ENCODE assay signal across 26 cellular contexts in the genomic region with DNA sequence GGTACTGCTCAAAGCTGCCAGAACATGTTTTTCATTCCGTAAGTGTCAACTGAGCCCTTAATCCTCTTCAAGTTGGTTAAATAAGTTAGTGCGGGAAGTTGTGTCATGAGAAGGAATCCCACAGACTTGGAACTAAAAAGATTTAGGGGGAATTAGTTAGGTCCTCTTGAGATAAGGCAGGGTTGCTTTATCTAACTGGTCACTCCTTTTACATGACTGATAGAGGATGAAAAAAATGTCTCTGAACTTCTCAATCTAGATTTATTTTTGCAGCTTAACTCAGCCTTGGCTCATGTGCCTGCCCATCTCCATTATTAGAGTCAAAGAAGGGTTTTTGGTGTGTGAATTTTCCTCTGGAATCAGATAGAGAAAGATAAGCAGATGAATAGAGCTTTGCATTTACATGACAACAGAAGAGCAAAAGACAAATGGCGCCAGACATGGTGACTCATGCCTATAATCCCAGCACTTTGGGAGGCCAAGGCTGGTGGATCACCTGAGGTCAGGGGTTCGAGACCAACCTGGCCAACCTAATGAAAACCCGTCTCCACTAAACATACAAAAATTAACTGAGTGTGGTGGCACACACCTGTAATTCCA.
A peak's percentile ranks its signal among the peaks of the same experiment; 100 is the strongest.
DNase-seq lines count a peak whose midpoint lies in the region; FAIRE-seq and TF ChIP-seq lines count a peak whose summit lies in the region.
"Had no signal": no experiment of that assay in that cellular context is flagged by ENCODE, and none has a peak within 500 bp of the region (broad histone marks: within the 10 kb centered on the region; RNA-seq: fewer than 3 reads in every experiment).

No MANE protein-coding gene starts in this region.

- H3K9ac ChIP-seq in astrocyte (ENCODE audit: low read length) (no peak overlapping the region), mesendoderm (ENCODE audit: low read length) (no peak overlapping the region), smooth muscle cell (ENCODE audit: low read depth) (peak overlapping the region; percentile 79), Karpas-422 (ENCODE audit: low read length) (no peak overlapping the region)
- H3K9ac ChIP-seq: BLaER1 treated with 17β-estradiol and CSF1 and Interleukin-3, amounts not matched to agents 10 nM and 100 nM had no signal

- no peak overlapping the region for H3K4me3 Mint-ChIP-seq in astrocyte (ENCODE audit: unreplicated experiment)
- H3K4me3 Mint-ChIP-seq in activated T-helper 2 cell treated with anti-CD3 and anti-CD28 coated beads, Interferon-gamma antibody, Interleukin-2, Interleukin-4, amounts not matched to agents 10 μg/mL and 5 μg/mL and 100 μg/mL, durations not matched to agents 14 hours and 24 hours and 36 hours (ENCODE audit: low read depth) = no peak overlapping the region
- H3K4me3 Mint-ChIP-seq: CD4-positive, alpha-beta T cell; IgD-negative memory B cell had no signal

- H4K5ac ChIP-seq in mesendoderm (ENCODE audit: low read length) = no peak overlapping the region

- H3K4me1 Mint-ChIP-seq in astrocyte (ENCODE audit: low read depth, unreplicated experiment) = no peaks in the 10 kb centered on the region
- no peaks in the 10 kb centered on the region for H3K4me1 Mint-ChIP-seq in activated T-helper 2 cell treated with anti-CD3 and anti-CD28 coated beads, Interferon-gamma antibody, Interleukin-2, Interleukin-4, amounts not matched to agents 10 μg/mL and 5 μg/mL and 100 μg/mL, durations not matched to agents 14 hours and 24 hours and 36 hours (ENCODE audit: low read depth)
- H3K4me1 Mint-ChIP-seq: IgD-negative memory B cell had no signal

- no peak overlapping the region for H3K23ac ChIP-seq in mesendoderm (ENCODE audit: low read length)

- no peak overlapping the region for H3K27ac Mint-ChIP-seq in astrocyte (ENCODE audit: unreplicated experiment)
- no peak overlapping the region for H3K27ac Mint-ChIP-seq in activated T-helper 2 cell treated with anti-CD3 and anti-CD28 coated beads, Interferon-gamma antibody, Interleukin-2, Interleukin-4, amounts not matched to agents 10 μg/mL and 5 μg/mL and 100 μg/mL, durations not matched to agents 14 hours and 24 hours and 36 hours
- H3K27ac Mint-ChIP-seq: CD4-positive, alpha-beta T cell; IgD-negative memory B cell had no signal

- TF ChIP-seq CTCF in astrocyte (IDR thresholded peaks at IDR 0.05; ENCODE audit: insufficient read depth, low read depth, low read length) = no peak
- no peak for TF ChIP-seq CTCF in smooth muscle cell (IDR thresholded peaks at IDR 0.05; ENCODE audit: borderline replicate concordance, insufficient read depth, poor library complexity, severe bottlenecking)
- no peak for TF ChIP-seq CTCF in GM10266 (IDR thresholded peaks at IDR 0.05; ENCODE audit: control insufficient read depth, insufficient read depth, low read depth, missing control alignments)

- H3K4me3 ChIP-seq in astrocyte (ENCODE audit: insufficient read depth, low read depth, low read length) (no peak overlapping the region), mesendoderm (ENCODE audit: low read length) (no peak overlapping the region), smooth muscle cell (no peak overlapping the region), Karpas-422 (ENCODE audit: low read length) (no peak overlapping the region)
- H3K4me3 ChIP-seq: BLaER1 treated with 17β-estradiol and CSF1 and Interleukin-3, amounts not matched to agents 10 nM and 100 nM; GM12878 had no signal

- DNase-seq in M059J (ENCODE audit: low read depth) (peak; percentile 17), astrocyte (ENCODE audit: low read depth) (peak; percentile 8), mesendoderm (peak; percentile 74), smooth muscle cell (lab: John Stamatoyannopoulos, UW; ENCODE audit: unreplicated experiment) (no peak), Karpas-422 (no peak), GM10266 (ENCODE audit: extremely low spot score) (no peak)
- no peak for DNase-seq in activated T-helper 2 cell treated with anti-CD3 and anti-CD28 coated beads, Interferon-gamma antibody, Interleukin-2, Interleukin-4, amounts not matched to agents 10 μg/mL and 5 μg/mL and 100 μg/mL, durations not matched to agents 14 hours and 24 hours and 36 hours (ENCODE audit: low spot score)
- DNase-seq: AML-193; CD4-positive, alpha-beta T cell; COR-L47; DMS53; MV-4-11; NCI-H1105; NCI-H1436 treated with DMSO at 0.1 percent for 48 hours; NCI-H187 treated with DMSO at 0.1 percent for 48 hours; NCI-H2171 treated with DMSO at 0.1 percent for 48 hours; NCI-H524; NCI-H774; SHP77 had no signal

- no peaks in the 10 kb centered on the region for H3K27me3 Mint-ChIP-seq in astrocyte (ENCODE audit: low read depth, unreplicated experiment)
- H3K27me3 Mint-ChIP-seq in activated T-helper 2 cell treated with anti-CD3 and anti-CD28 coated beads, Interferon-gamma antibody, Interleukin-2, Interleukin-4, amounts not matched to agents 10 μg/mL and 5 μg/mL and 100 μg/mL, durations not matched to agents 14 hours and 24 hours and 36 hours (ENCODE audit: low read depth) = no peaks in the 10 kb centered on the region
- H3K27me3 Mint-ChIP-seq: CD4-positive, alpha-beta T cell; IgD-negative memory B cell had no signal

- no peak overlapping the region for H2AFZ ChIP-seq in astrocyte (ENCODE audit: low read depth, low read length)
- no peak overlapping the region for H2AFZ ChIP-seq in smooth muscle cell (ENCODE audit: low read depth)
- H2AFZ ChIP-seq in Karpas-422 (ENCODE audit: low read length) = no peak overlapping the region

- H2BK120ac ChIP-seq in mesendoderm (ENCODE audit: low read depth, low read length) = no peak overlapping the region

- no peak overlapping the region for H2BK5ac ChIP-seq in mesendoderm (ENCODE audit: low read length)

- H3K4me1 ChIP-seq in astrocyte (ENCODE audit: insufficient read depth, low read length) (no peaks in the 10 kb centered on the region), mesendoderm (ENCODE audit: control insufficient read depth, low read depth, low read length) (no peaks in the 10 kb centered on the region), smooth muscle cell (ENCODE audit: low read depth) (peaks cover 43% of the 10 kb centered on the region), Karpas-422 (ENCODE audit: low read length) (no peaks in the 10 kb centered on the region)
- H3K4me1 ChIP-seq: BLaER1 treated with 17β-estradiol and CSF1 and Interleukin-3, amounts not matched to agents 10 nM and 100 nM had no signal

- H3K9me3 ChIP-seq in astrocyte (ENCODE audit: insufficient read depth, low read depth, low read length) (no peaks in the 10 kb centered on the region), smooth muscle cell (replicated peaks; ENCODE audit: low read depth) (no peaks in the 10 kb centered on the region), Karpas-422 (ENCODE audit: low read length) (no peaks in the 10 kb centered on the region)

- H3K9me2 ChIP-seq in Karpas-422 (replicated peaks; ENCODE audit: insufficient read depth, low read length) = no peaks in the 10 kb centered on the region

- no peak overlapping the region for H3K56ac ChIP-seq in mesendoderm (ENCODE audit: low read length)

- H3K27ac ChIP-seq in astrocyte (ENCODE audit: low read depth, low read length) = no peak overlapping the region
- no peak overlapping the region for H3K27ac ChIP-seq in mesendoderm (ENCODE audit: low read depth, low read length)
- H3K27ac ChIP-seq in smooth muscle cell (ENCODE audit: low read depth) = peak overlapping the region; percentile 97
- H3K27ac ChIP-seq in Karpas-422 (ENCODE audit: low read length) = no peak overlapping the region
- H3K27ac ChIP-seq: BLaER1 treated with 17β-estradiol and CSF1 and Interleukin-3, amounts not matched to agents 10 nM and 100 nM; RWPE1 had no signal

- intact Hi-C loops in activated T-helper 2 cell treated with anti-CD3 and anti-CD28 coated beads, Interferon-gamma antibody, Interleukin-2, Interleukin-4, amounts not matched to agents 10 μg/mL and 5 μg/mL and 100 μg/mL, durations not matched to agents 14 hours and 24 hours and 36 hours (cut with micrococcal nuclease) = no loop called here

- peak; percentile 80 for FAIRE-seq in astrocyte (lab: Jason Lieb, UNC)
- FAIRE-seq: A204.1, G401.6, GM12878, H1 had no signal

- no peak overlapping the region for H3K4ac ChIP-seq in mesendoderm (ENCODE audit: low read depth, low read length)

- no peak overlapping the region for H4K8ac ChIP-seq in mesendoderm (ENCODE audit: low read depth, low read length)

- no peak overlapping the region for H2AK5ac ChIP-seq in mesendoderm (ENCODE audit: low read length)

- H3K9me3 Mint-ChIP-seq in astrocyte (ENCODE audit: unreplicated experiment) = no peaks in the 10 kb centered on the region
- H3K9me3 Mint-ChIP-seq in activated T-helper 2 cell treated with anti-CD3 and anti-CD28 coated beads, Interferon-gamma antibody, Interleukin-2, Interleukin-4, amounts not matched to agents 10 μg/mL and 5 μg/mL and 100 μg/mL, durations not matched to agents 14 hours and 24 hours and 36 hours = no peaks in the 10 kb centered on the region
- H3K9me3 Mint-ChIP-seq: CD4-positive, alpha-beta T cell; IgD-negative memory B cell had no signal

- H4K20me1 ChIP-seq in astrocyte (ENCODE audit: insufficient read depth, low read length) = no peaks in the 10 kb centered on the region
- no peaks in the 10 kb centered on the region for H4K20me1 ChIP-seq in smooth muscle cell (ENCODE audit: low read depth)
- H4K20me1 ChIP-seq in Karpas-422 (ENCODE audit: insufficient read depth, low read depth, low read length) = no peaks in the 10 kb centered on the region
- H4K20me1 ChIP-seq: BLaER1 treated with 17β-estradiol and CSF1 and Interleukin-3, amounts not matched to agents 10 nM and 100 nM had no signal

- no CpG with 5 or more reads among the region's 5 CpGs for WGBS in mesendoderm (ENCODE audit: extremely low coverage, insufficient coverage, low lambda C conversion rate)
- 22% methylated on average over 5 of the region's 5 CpGs for WGBS in smooth muscle cell (ENCODE audit: low lambda C conversion rate)

- H3K4me2 ChIP-seq in astrocyte (ENCODE audit: low read length) (no peak overlapping the region), mesendoderm (ENCODE audit: low read length) (no peak overlapping the region), smooth muscle cell (peak overlapping the region; percentile 59), Karpas-422 (ENCODE audit: low read depth, low read length, poor library complexity, severe bottlenecking) (no peak overlapping the region)
- H3K4me2 ChIP-seq: BLaER1 treated with 17β-estradiol and CSF1 and Interleukin-3, amounts not matched to agents 10 nM and 100 nM had no signal

- H3K27me3 ChIP-seq in astrocyte (ENCODE audit: insufficient read depth, low read length) (no peaks in the 10 kb centered on the region), mesendoderm (ENCODE audit: insufficient read depth, low read length, poor library complexity) (no peaks in the 10 kb centered on the region), smooth muscle cell (ENCODE audit: low read depth) (no peaks in the 10 kb centered on the region), Karpas-422 (ENCODE audit: low read length) (no peaks in the 10 kb centered on the region)

- no peak overlapping the region for H2BK15ac ChIP-seq in mesendoderm (replicated peaks; ENCODE audit: low read depth)

- no peaks in the 10 kb centered on the region for H3K36me3 Mint-ChIP-seq in astrocyte (ENCODE audit: low read depth, unreplicated experiment)
- no peaks in the 10 kb centered on the region for H3K36me3 Mint-ChIP-seq in activated T-helper 2 cell treated with anti-CD3 and anti-CD28 coated beads, Interferon-gamma antibody, Interleukin-2, Interleukin-4, amounts not matched to agents 10 μg/mL and 5 μg/mL and 100 μg/mL, durations not matched to agents 14 hours and 24 hours and 36 hours (ENCODE audit: low read depth)

- H3K79me2 ChIP-seq in astrocyte (ENCODE audit: insufficient read depth, low read length) (no peaks in the 10 kb centered on the region), mesendoderm (ENCODE audit: control insufficient read depth, insufficient read depth, low read length) (no peaks in the 10 kb centered on the region), smooth muscle cell (ENCODE audit: low read depth) (no peaks in the 10 kb centered on the region), Karpas-422 (ENCODE audit: low read length) (no peaks in the 10 kb centered on the region)

- H3F3A ChIP-seq in smooth muscle cell (ENCODE audit: low read depth) = peaks cover 16% of the 10 kb centered on the region

- H3K36me3 ChIP-seq in astrocyte (ENCODE audit: insufficient read depth, low read length) (no peaks in the 10 kb centered on the region), mesendoderm (ENCODE audit: control insufficient read depth, insufficient read depth, low read length) (no peaks in the 10 kb centered on the region), smooth muscle cell (ENCODE audit: low read depth) (no peaks in the 10 kb centered on the region), Karpas-422 (ENCODE audit: insufficient read depth, low read length) (no peaks in the 10 kb centered on the region)
- H3K36me3 ChIP-seq: BLaER1 treated with 17β-estradiol and CSF1 and Interleukin-3, amounts not matched to agents 10 nM and 100 nM had no signal

- no peak overlapping the region for H3K18ac ChIP-seq in mesendoderm (ENCODE audit: low read length)

- no peaks in the 10 kb centered on the region for H3K79me1 ChIP-seq in mesendoderm (ENCODE audit: low read length)

Comparison
In these comparisons a context has a peak if more than half of its experiments do, and no peak if none do; other contexts are left out.
1. DNase-seq: peak in M059J (single experiment), astrocyte (single experiment) and mesendoderm (single experiment); none in smooth muscle cell (single experiment), Karpas-422 (single experiment), GM10266 (single experiment) and activated T-helper 2 cell treated with anti-CD3 and anti-CD28 coated beads, Interferon-gamma antibody, Interleukin-2, Interleukin-4, amounts not matched to agents 10 μg/mL and 5 μg/mL and 100 μg/mL, durations not matched to agents 14 hours and 24 hours and 36 hours (single experiment).